14 cellular contexts compared by ENCODE assay signal in genomic region chr6:142763205-142763604, GRCh38.
A peak's percentile ranks its signal among the peaks of the same experiment; 100 is the strongest.
DNase-seq lines count a peak whose midpoint lies in the region; ATAC-seq and TF ChIP-seq lines count a peak whose summit lies in the region.
"Had no signal": no experiment of that assay in that cellular context is flagged by ENCODE, and none has a peak within 500 bp of the region (broad histone marks: within the 10 kb centered on the region; RNA-seq: fewer than 3 reads in every experiment).

No MANE protein-coding gene starts in this region.

- no peak for TF ChIP-seq CTCF in adrenal gland (IDR thresholded peaks at IDR 0.05)

- H3K4me3 ChIP-seq in adrenal gland = no peak overlapping the region
- H3K4me3 ChIP-seq: pancreas had no signal

- 83 to 97% (median 92%) methylated on average over 4 of the region's 4 CpGs for WGBS in adrenal gland, 4 donors

- peak overlapping the region; percentile 36 for H3K27ac Mint-ChIP-seq in activated naive CD8-positive, alpha-beta T cell treated with anti-CD3 and anti-CD28 coated beads, Interleukin-2, amount 50 U/mL, for 24 hours

- no peak overlapping the region for H3K27ac ChIP-seq in adrenal gland
- H3K27ac ChIP-seq: pancreas had no signal

- intact Hi-C loops in adrenal gland (cut with DNase I) = no loop called here

- no peak for ATAC-seq in activated naive CD8-positive, alpha-beta T cell treated with anti-CD3 and anti-CD28 coated beads, Interleukin-2, amount 50 U/mL, for 24 hours
- ATAC-seq: activated naive CD4-positive, alpha-beta T cell treated with anti-CD3 and anti-CD28 coated beads, Interleukin-2, amount 50 U/mL, for 72 hours; pancreas had no signal

- no peaks in the 10 kb centered on the region for H3K27me3 Mint-ChIP-seq in activated naive CD8-positive, alpha-beta T cell treated with anti-CD3 and anti-CD28 coated beads, Interleukin-2, amount 50 U/mL, for 24 hours

- peaks cover 39% of the 10 kb centered on the region for H3K4me1 Mint-ChIP-seq in activated naive CD8-positive, alpha-beta T cell treated with anti-CD3 and anti-CD28 coated beads, Interleukin-2, amount 50 U/mL, for 24 hours

- H3K27me3 ChIP-seq in adrenal gland = no peaks in the 10 kb centered on the region
- H3K27me3 ChIP-seq: pancreas had no signal

- peaks cover 70% of the 10 kb centered on the region for H3K36me3 Mint-ChIP-seq in activated naive CD8-positive, alpha-beta T cell treated with anti-CD3 and anti-CD28 coated beads, Interleukin-2, amount 50 U/mL, for 24 hours (ENCODE audit: low read depth)

- H3K9me3 Mint-ChIP-seq in activated naive CD8-positive, alpha-beta T cell treated with anti-CD3 and anti-CD28 coated beads, Interleukin-2, amount 50 U/mL, for 24 hours = no peaks in the 10 kb centered on the region
- H3K9me3 Mint-ChIP-seq: activated naive CD4-positive, alpha-beta T cell treated with anti-CD3 and anti-CD28 coated beads, Interleukin-2, amount 50 U/mL, for 72 hours had no signal

- no peak overlapping the region for H3K4me3 Mint-ChIP-seq in activated naive CD8-positive, alpha-beta T cell treated with anti-CD3 and anti-CD28 coated beads, Interleukin-2, amount 50 U/mL, for 24 hours

- TF ChIP-seq POLR2A in adrenal gland (IDR thresholded peaks at IDR 0.05) = no peak

- H3K36me3 ChIP-seq in adrenal gland (replicated peaks in 1 of 2) = peaks cover 0 to 25% of the 10 kb centered on the region in 2 donors

- no peaks in the 10 kb centered on the region for H3K9me3 ChIP-seq in adrenal gland (replicated peaks in 1 of 3)
- H3K9me3 ChIP-seq: pancreas had no signal

- no peaks in the 10 kb centered on the region for H3K4me1 ChIP-seq in adrenal gland (replicated peaks in 1 of 2)
- H3K4me1 ChIP-seq: pancreas had no signal

- DNase-seq in A172 (ENCODE audit: low spot score) = peak; percentile 88
- peak; percentile 49 for DNase-seq in GM03348 (ENCODE audit: low spot score)
- no peak for DNase-seq in activated naive CD8-positive, alpha-beta T cell treated with anti-CD3 and anti-CD28 coated beads, Interleukin-2, amount 50 U/mL, for 24 hours
- DNase-seq in glomerular visceral epithelial cell (ENCODE audit: extremely low spot score) = peak; percentile 62
- DNase-seq in SK-N-DZ (ENCODE audit: low spot score) = no peak
- no peak for DNase-seq in adrenal gland
- no peak for DNase-seq in DMS 273 treated with DMSO at 0.1 percent for 48 hours (lab: John Stamatoyannopoulos, UW)
- DNase-seq in cerebellar nuclear complex (lab: John Stamatoyannopoulos, UW) = no peak
- DNase-seq: activated CD4-positive, alpha-beta T cell treated with anti-CD3 and anti-CD28 coated beads, Interleukin-2, amount 50 U/mL, for 48 hours; AML-193; effector memory CD4-positive, alpha-beta T cell; NCI-H2171; pancreas had no signal

Comparison
In these comparisons a context has a peak if more than half of its experiments do, and no peak if none do; other contexts are left out.
1. DNase-seq: peak in A172 (single experiment), GM03348 (single experiment) and glomerular visceral epithelial cell (single experiment); none in activated naive CD8-positive, alpha-beta T cell treated with anti-CD3 and anti-CD28 coated beads, Interleukin-2, amount 50 U/mL, for 24 hours (single experiment), SK-N-DZ (single experiment), adrenal gland (0 of 7), DMS 273 treated with DMSO at 0.1 percent for 48 hours (single experiment) and cerebellar nuclear complex (0 of 2).